In genomic region chr19:13880059-13880672, GRCh38 we compare ENCODE assay signal across 1 cellular context.
TF ChIP-seq lines count a peak whose summit lies in the region.

No MANE protein-coding gene starts in this region.

TF ChIP-seq in HepG2, 621 proteins besides CTCF, POLR2A, EP300 and RAD21 (continues in another document):
- peak; percentile 82; the same call in 1 of the 2 replicates for TF ChIP-seq ZFP91 (CRISPR knock-in tag; IDR thresholded peaks at IDR 0.05; ENCODE audit: borderline replicate concordance)
- no peak for TF ChIP-seq ZNF552 (CRISPR knock-in tag; IDR thresholded peaks at IDR 0.05; ENCODE audit: borderline replicate concordance)
- TF ChIP-seq HHEX (CRISPR knock-in tag; IDR thresholded peaks at IDR 0.05): no peak
- no peak for TF ChIP-seq SRF (IDR thresholded peaks at IDR 0.05; ENCODE audit: low read depth, low read length)
- no peak for TF ChIP-seq U2AF2 (IDR thresholded peaks at IDR 0.05; ENCODE audit: low read depth, low read length)
- TF ChIP-seq MAX (IDR thresholded peaks at IDR 0.05): peak; percentile 51; the same call in 1 of the 2 replicates
- TF ChIP-seq HNRNPLL (IDR thresholded peaks at IDR 0.05; ENCODE audit: low read depth, low read length, poor library complexity, severe bottlenecking): peak; percentile 51
- peak; percentile 77; the same call in 1 of the 2 replicates for TF ChIP-seq SNAPC2 (CRISPR knock-in tag; IDR thresholded peaks at IDR 0.05)
- no peak for TF ChIP-seq ZNF839 (CRISPR knock-in tag; IDR thresholded peaks at IDR 0.05; ENCODE audit: borderline replicate concordance)
- TF ChIP-seq TRAFD1 (CRISPR knock-in tag; IDR thresholded peaks at IDR 0.05; ENCODE audit: borderline replicate concordance): no peak; the same call in 1 of the 2 replicates
- peak; percentile 35; the same call in 1 of the 2 replicates for TF ChIP-seq TFAP4 (IDR thresholded peaks at IDR 0.05; ENCODE audit: borderline replicate concordance, low read depth)
- no peak for TF ChIP-seq SOX13 (IDR thresholded peaks at IDR 0.05)
- TF ChIP-seq SOX13 (CRISPR knock-in tag; conservative IDR thresholded peaks at IDR 0.05 in 1 of 2, IDR thresholded peaks at IDR 0.05 in 1 of 2): peak in 1 of 2 experiments; percentile 58; a peak in 1 of 4 replicates
- no peak for TF ChIP-seq FLYWCH1 (CRISPR knock-in tag; IDR thresholded peaks at IDR 0.05)
- no peak for TF ChIP-seq SKIL (CRISPR knock-in tag; IDR thresholded peaks at IDR 0.05; ENCODE audit: borderline replicate concordance)
- TF ChIP-seq KLF13 (CRISPR knock-in tag; IDR thresholded peaks at IDR 0.05): no peak
- no peak; the same call in 1 of the 2 replicates for TF ChIP-seq SIN3B (IDR thresholded peaks at IDR 0.05; ENCODE audit: low read length)
- no peak for TF ChIP-seq ZBTB49 (CRISPR knock-in tag; IDR thresholded peaks at IDR 0.05; ENCODE audit: borderline replicate concordance)
- no peak for TF ChIP-seq ZNF562 (CRISPR knock-in tag; IDR thresholded peaks at IDR 0.05; ENCODE audit: borderline replicate concordance)
- TF ChIP-seq ZSCAN5A (CRISPR knock-in tag; IDR thresholded peaks at IDR 0.05; ENCODE audit: borderline replicate concordance): peak; percentile 58; the same call in 1 of the 2 replicates
- no peak for TF ChIP-seq ZNF326 (CRISPR knock-in tag; IDR thresholded peaks at IDR 0.05; ENCODE audit: borderline replicate concordance)
- TF ChIP-seq AHDC1 (CRISPR knock-in tag; IDR thresholded peaks at IDR 0.05; ENCODE audit: borderline replicate concordance): 0 out of 2 replicates have a peak, but pooled peaks have one; percentile 30
- TF ChIP-seq CAMTA2 (CRISPR knock-in tag; IDR thresholded peaks at IDR 0.05; ENCODE audit: borderline replicate concordance): 0 out of 2 replicates have a peak, but pooled peaks have one; percentile 57
- no peak for TF ChIP-seq ZNF572 (CRISPR knock-in tag; IDR thresholded peaks at IDR 0.05)
- no peak for TF ChIP-seq PRDM4 (CRISPR knock-in tag; IDR thresholded peaks at IDR 0.05; ENCODE audit: borderline replicate concordance)
- no peak for TF ChIP-seq REXO4 (CRISPR knock-in tag; IDR thresholded peaks at IDR 0.05; ENCODE audit: borderline replicate concordance)
- no peak for TF ChIP-seq FOXJ3 (CRISPR knock-in tag; IDR thresholded peaks at IDR 0.05; ENCODE audit: borderline replicate concordance)
- no peak for TF ChIP-seq ZNF503 (CRISPR knock-in tag; IDR thresholded peaks at IDR 0.05)
- TF ChIP-seq ZFYVE20 (CRISPR knock-in tag; IDR thresholded peaks at IDR 0.05; ENCODE audit: borderline replicate concordance, low read depth): no peak
- TF ChIP-seq ZNF354B (CRISPR knock-in tag; IDR thresholded peaks at IDR 0.05): 0 out of 2 replicates have a peak, but pooled peaks have one; percentile 17
- no peak for TF ChIP-seq BHLHE40 (IDR thresholded peaks at IDR 0.05; ENCODE audit: low read length)
- no peak for TF ChIP-seq MTF2 (CRISPR knock-in tag; IDR thresholded peaks at IDR 0.05; ENCODE audit: borderline replicate concordance)
- no peak for TF ChIP-seq ZNF761 (CRISPR knock-in tag; conservative IDR thresholded peaks at IDR 0.05)
- TF ChIP-seq IKZF1 (IDR thresholded peaks at IDR 0.05): no peak
